In the genomic region with DNA sequence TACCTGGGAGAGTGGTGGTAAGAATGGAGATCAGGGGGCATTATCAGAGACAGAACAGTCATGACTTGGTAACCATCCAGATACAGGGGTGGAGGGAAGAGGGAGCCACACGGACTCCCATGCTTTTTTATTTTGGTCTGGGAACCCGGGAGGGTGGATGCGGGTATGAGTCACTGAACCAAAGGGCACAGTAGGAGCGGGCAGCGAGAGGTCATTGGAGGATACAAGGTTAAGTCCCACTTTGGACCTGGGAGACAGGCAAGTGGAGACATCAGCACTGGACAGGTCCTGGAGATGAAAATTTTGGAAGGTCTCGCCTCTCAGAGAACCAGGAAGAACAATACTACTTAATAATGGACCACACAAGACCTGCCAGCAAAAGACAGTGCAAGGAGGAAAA, we compare ENCODE assay signal across 1 cellular context.
TF ChIP-seq lines count a peak whose summit lies in the region.

No MANE protein-coding gene starts in this region.

TF ChIP-seq in WTC11, 78 proteins besides CTCF, POLR2A, EP300 and RAD21 (continued from another document):
- TF ChIP-seq, protein P1, sequence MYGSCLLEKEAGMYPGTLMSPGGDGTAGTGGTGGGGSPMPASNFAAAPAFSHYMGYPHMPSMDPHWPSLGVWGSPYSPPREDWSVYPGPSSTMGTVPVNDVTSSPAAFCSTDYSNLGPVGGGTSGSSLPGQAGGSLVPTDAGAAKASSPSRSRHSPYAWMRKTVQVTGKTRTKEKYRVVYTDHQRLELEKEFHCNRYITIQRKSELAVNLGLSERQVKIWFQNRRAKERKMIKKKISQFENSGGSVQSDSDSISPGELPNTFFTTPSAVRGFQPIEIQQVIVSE (CRISPR knock-in tag; IDR thresholded peaks at IDR 0.05; ENCODE audit: borderline replicate concordance): no peak
- TF ChIP-seq, protein P2, sequence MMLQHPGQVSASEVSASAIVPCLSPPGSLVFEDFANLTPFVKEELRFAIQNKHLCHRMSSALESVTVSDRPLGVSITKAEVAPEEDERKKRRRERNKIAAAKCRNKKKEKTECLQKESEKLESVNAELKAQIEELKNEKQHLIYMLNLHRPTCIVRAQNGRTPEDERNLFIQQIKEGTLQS (CRISPR knock-in tag; conservative IDR thresholded peaks at IDR 0.05): no peak
- no peak for TF ChIP-seq FOXJ3 (CRISPR knock-in tag; IDR thresholded peaks at IDR 0.05; ENCODE audit: borderline replicate concordance)
- TF ChIP-seq, protein P3, sequence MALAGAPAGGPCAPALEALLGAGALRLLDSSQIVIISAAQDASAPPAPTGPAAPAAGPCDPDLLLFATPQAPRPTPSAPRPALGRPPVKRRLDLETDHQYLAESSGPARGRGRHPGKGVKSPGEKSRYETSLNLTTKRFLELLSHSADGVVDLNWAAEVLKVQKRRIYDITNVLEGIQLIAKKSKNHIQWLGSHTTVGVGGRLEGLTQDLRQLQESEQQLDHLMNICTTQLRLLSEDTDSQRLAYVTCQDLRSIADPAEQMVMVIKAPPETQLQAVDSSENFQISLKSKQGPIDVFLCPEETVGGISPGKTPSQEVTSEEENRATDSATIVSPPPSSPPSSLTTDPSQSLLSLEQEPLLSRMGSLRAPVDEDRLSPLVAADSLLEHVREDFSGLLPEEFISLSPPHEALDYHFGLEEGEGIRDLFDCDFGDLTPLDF (CRISPR knock-in tag; IDR thresholded peaks at IDR 0.05): no peak
